Comparison of ENCODE assay signal across 12 cellular contexts in genomic region chr6:30071081-30071818, GRCh38. TPM values are rescaled to one million over a fixed set of nuclear protein-coding genes. Genes with fewer than 3 reads are reported as not detected.
DNase-seq lines count a peak whose midpoint lies in the region; ATAC-seq and TF ChIP-seq lines count a peak whose summit lies in the region.
"Had no signal": no experiment of that assay in that cellular context is flagged by ENCODE, and none has a peak within 500 bp of the region (broad histone marks: within the 10 kb centered on the region; RNA-seq: fewer than 3 reads in every experiment).

No MANE protein-coding gene starts in this region.

- H3K27me3 Mint-ChIP-seq in CD4-positive, alpha-beta memory T cell: peaks cover 20 to 29% of the 10 kb centered on the region in 2 donors
- peaks cover 65% of the 10 kb centered on the region for H3K27me3 Mint-ChIP-seq in WTC11 (ENCODE audit: low read depth)
- H3K27me3 Mint-ChIP-seq in activated T-helper 2 cell treated with anti-CD3 and anti-CD28 coated beads, Interferon-gamma antibody, Interleukin-2, Interleukin-4, amounts not matched to agents 10 μg/mL and 5 μg/mL and 100 μg/mL, durations not matched to agents 14 hours and 24 hours and 36 hours (ENCODE audit: low read depth): peaks cover 50% of the 10 kb centered on the region

- H3K79me2 ChIP-seq in neural cell (replicated peaks; ENCODE audit: insufficient read depth, low read length): peaks cover 14% of the 10 kb centered on the region

- H3K9me3 Mint-ChIP-seq in CD4-positive, alpha-beta memory T cell: peaks cover 0 to 3% (median 0%) of the 10 kb centered on the region in 8 donors
- H3K9me3 Mint-ChIP-seq in WTC11: no peaks in the 10 kb centered on the region
- no peaks in the 10 kb centered on the region for H3K9me3 Mint-ChIP-seq in activated T-helper 2 cell treated with anti-CD3 and anti-CD28 coated beads, Interferon-gamma antibody, Interleukin-2, Interleukin-4, amounts not matched to agents 10 μg/mL and 5 μg/mL and 100 μg/mL, durations not matched to agents 14 hours and 24 hours and 36 hours
- H3K9me3 Mint-ChIP-seq: activated B cell treated with CpG ODN at 0.5 μM for 24 hours had no signal

- POLR2A ChIA-PET in CD4-positive, alpha-beta memory T cell (lab: Charles Lee; ENCODE audit: partially characterized antibody): interaction anchor here (0.7 to 1.8 kb wide), 2 partner anchors 10 to 16 kb away, joined by 3 to 8 read pairs; partner anchors contain the start of gene POLR1H
- POLR2A ChIA-PET in WTC11 (lab: Charles Lee) (no interaction called here), RWPE1 (lab: Yijun Ruan, JAX; ENCODE audit: low non-redundant PET) (no interaction called here)

- intact Hi-C loops in CD4-positive, alpha-beta memory T cell (cut with micrococcal nuclease): no loop called here
- intact Hi-C loops in activated T-helper 2 cell treated with anti-CD3 and anti-CD28 coated beads, Interferon-gamma antibody, Interleukin-2, Interleukin-4, amounts not matched to agents 10 μg/mL and 5 μg/mL and 100 μg/mL, durations not matched to agents 14 hours and 24 hours and 36 hours (cut with micrococcal nuclease): no loop called here

- H3K27me3 ChIP-seq in CD4-positive, alpha-beta memory T cell (ENCODE audit: insufficient read depth, low read length): peaks cover 4% of the 10 kb centered on the region
- peaks cover 57% of the 10 kb centered on the region for H3K27me3 ChIP-seq in neural cell (ENCODE audit: insufficient read depth, low read depth, low read length)

- H3K36me3 Mint-ChIP-seq in CD4-positive, alpha-beta memory T cell: peaks cover 44 to 45% of the 10 kb centered on the region in 2 donors
- no peaks in the 10 kb centered on the region; the same call in 1 of the 2 replicates for H3K36me3 Mint-ChIP-seq in WTC11
- H3K36me3 Mint-ChIP-seq in activated T-helper 2 cell treated with anti-CD3 and anti-CD28 coated beads, Interferon-gamma antibody, Interleukin-2, Interleukin-4, amounts not matched to agents 10 μg/mL and 5 μg/mL and 100 μg/mL, durations not matched to agents 14 hours and 24 hours and 36 hours (ENCODE audit: low read depth): peaks cover 42% of the 10 kb centered on the region

- no peak overlapping the region for H3K27ac ChIP-seq in CD4-positive, alpha-beta memory T cell (ENCODE audit: low read depth, low read length)
- H3K27ac ChIP-seq in neural cell (ENCODE audit: low read length): no peak overlapping the region
- no peak overlapping the region for H3K27ac ChIP-seq in RWPE1
- H3K27ac ChIP-seq: gastrocnemius medialis had no signal

- H3K36me3 ChIP-seq in CD4-positive, alpha-beta memory T cell (ENCODE audit: insufficient read depth, low read length): peaks cover 24% of the 10 kb centered on the region
- H3K36me3 ChIP-seq in neural cell (ENCODE audit: insufficient read depth, low read length): no peaks in the 10 kb centered on the region

- H3F3A ChIP-seq in neural cell (ENCODE audit: insufficient read depth, low read length, poor library complexity, severe bottlenecking): peaks cover 4% of the 10 kb centered on the region

- no peak overlapping the region for H2AFZ ChIP-seq in neural cell (ENCODE audit: low read depth, low read length)

- ATAC-seq in WTC11: no peak
- ATAC-seq in HG02588 (IDR thresholded peaks at IDR 0.05; ENCODE audit: unreplicated experiment): no peak
- ATAC-seq: gastrocnemius medialis had no signal

- H3K4me1 ChIP-seq in CD4-positive, alpha-beta memory T cell (ENCODE audit: insufficient read depth, low read length): peaks cover 47% of the 10 kb centered on the region

- TF ChIP-seq RAD21 in neural cell (conservative IDR thresholded peaks at IDR 0.05): no peak

- CTCF ChIA-PET in CD4-positive, alpha-beta memory T cell (lab: Charles Lee; ENCODE audit: partially characterized antibody): interaction anchor here (0.9 kb wide), 1 partner anchor 12 kb away, joined by 3 read pairs; no protein-coding TSS in a partner anchor
- CTCF ChIA-PET in WTC11 (lab: Charles Lee) (interaction anchor here (0.6 to 1.7 kb wide), 4 partner anchors 31 to 324 kb away, joined by 3 to 5 read pairs (median 4); no protein-coding TSS in a partner anchor), RWPE1 (lab: Yijun Ruan, JAX) (no interaction called here)

- H3K4me3 Mint-ChIP-seq in CD4-positive, alpha-beta memory T cell: peak overlapping the region in 6 of 8 donors; percentile 21 to 51 (median 39)
- H3K4me3 Mint-ChIP-seq in WTC11: peak overlapping the region; percentile 55
- no peak overlapping the region for H3K4me3 Mint-ChIP-seq in activated T-helper 2 cell treated with anti-CD3 and anti-CD28 coated beads, Interferon-gamma antibody, Interleukin-2, Interleukin-4, amounts not matched to agents 10 μg/mL and 5 μg/mL and 100 μg/mL, durations not matched to agents 14 hours and 24 hours and 36 hours (ENCODE audit: low read depth)
- H3K4me3 Mint-ChIP-seq: activated B cell treated with CpG ODN at 0.5 μM for 24 hours had no signal

- H3K4me1 Mint-ChIP-seq in CD4-positive, alpha-beta memory T cell: peaks cover 34 to 85% (median 54%) of the 10 kb centered on the region in 4 donors
- peaks cover 36% of the 10 kb centered on the region for H3K4me1 Mint-ChIP-seq in WTC11
- H3K4me1 Mint-ChIP-seq in activated T-helper 2 cell treated with anti-CD3 and anti-CD28 coated beads, Interferon-gamma antibody, Interleukin-2, Interleukin-4, amounts not matched to agents 10 μg/mL and 5 μg/mL and 100 μg/mL, durations not matched to agents 14 hours and 24 hours and 36 hours (ENCODE audit: low read depth): peaks cover 27% of the 10 kb centered on the region

- TF ChIP-seq EP300 in neural cell (conservative IDR thresholded peaks at IDR 0.05; ENCODE audit: poor library complexity, severe bottlenecking): no peak

- no peak overlapping the region for H3K4me2 ChIP-seq in neural cell (ENCODE audit: low read length)

- H3K4me3 ChIP-seq in CD4-positive, alpha-beta memory T cell (ENCODE audit: low read length in 2 of 2): no peak overlapping the region
- H3K4me3 ChIP-seq in fibroblast of the aortic adventitia (ENCODE audit: low read depth, low read length) (no peak overlapping the region), neural cell (ENCODE audit: low read length) (peak overlapping the region; percentile 18)
- H3K4me3 ChIP-seq: gastrocnemius medialis had no signal

- peak in 1 of 5 donors; percentile 14 for DNase-seq in CD4-positive, alpha-beta memory T cell
- DNase-seq in WTC11 (ENCODE audit: low spot score) (peak; percentile 35), fibroblast of the aortic adventitia (ENCODE audit: low read depth) (peak; percentile 11), RWPE1 (ENCODE audit: low spot score) (no peak), foreskin melanocyte (no peak)
- DNase-seq in activated T-helper 2 cell treated with anti-CD3 and anti-CD28 coated beads, Interferon-gamma antibody, Interleukin-2, Interleukin-4, amounts not matched to agents 10 μg/mL and 5 μg/mL and 100 μg/mL, durations not matched to agents 14 hours and 24 hours and 36 hours (ENCODE audit: low spot score): no peak
- DNase-seq: activated B cell treated with CpG ODN at 0.5 μM for 24 hours, gastrocnemius medialis, NCI-H1417 treated with DMSO at 0.1 percent for 48 hours had no signal

- no peaks in the 10 kb centered on the region for H3K9me2 ChIP-seq in neural cell (ENCODE audit: insufficient read depth, low read length)

- peak overlapping the region in 1 of 7 donors; percentile 57 for H3K27ac Mint-ChIP-seq in CD4-positive, alpha-beta memory T cell
- no peak overlapping the region for H3K27ac Mint-ChIP-seq in WTC11
- no peak overlapping the region for H3K27ac Mint-ChIP-seq in activated T-helper 2 cell treated with anti-CD3 and anti-CD28 coated beads, Interferon-gamma antibody, Interleukin-2, Interleukin-4, amounts not matched to agents 10 μg/mL and 5 μg/mL and 100 μg/mL, durations not matched to agents 14 hours and 24 hours and 36 hours
- H3K27ac Mint-ChIP-seq: activated B cell treated with CpG ODN at 0.5 μM for 24 hours had no signal

- no peak overlapping the region for H3K9ac ChIP-seq in neural cell (ENCODE audit: low read length)

- no peaks in the 10 kb centered on the region for H4K20me1 ChIP-seq in neural cell (ENCODE audit: insufficient read depth)

- no peak for TF ChIP-seq CTCF in WTC11 (IDR thresholded peaks at IDR 0.05)
- peak; percentile 7 for TF ChIP-seq CTCF in fibroblast of the aortic adventitia (IDR thresholded peaks at IDR 0.05; ENCODE audit: insufficient read depth, low read length)
- no peak for TF ChIP-seq CTCF in neural cell (IDR thresholded peaks at IDR 0.05; ENCODE audit: poor library complexity, severe bottlenecking)
- no peak for TF ChIP-seq CTCF in RWPE1 (conservative IDR thresholded peaks at IDR 0.05; ENCODE audit: low read depth)

- H3K9me3 ChIP-seq in CD4-positive, alpha-beta memory T cell (ENCODE audit: control insufficient read depth in 1 of 2, low read length in 2 of 2): no peaks in the 10 kb centered on the region
- no peaks in the 10 kb centered on the region for H3K9me3 ChIP-seq in neural cell (ENCODE audit: low read length)
- H3K9me3 ChIP-seq: gastrocnemius medialis had no signal

RNA-seq across cellular contexts. Expression of gene PPP1R11, which starts 4.3 kb away (rescaled TPM):
- 10 to 100 TPM; 65.2 to 66.2 TPM for total RNA-seq in CD4-positive, alpha-beta memory T cell
- polyA plus RNA-seq in CD4-positive, alpha-beta memory T cell: 100 to 1,000 TPM; 114 to 134 TPM
- total RNA-seq in WTC11 (2021) (25.0 to 28.4 TPM (median 27.7 TPM) in 3 replicates), fibroblast of the aortic adventitia (ENCODE audit: low replicate concordance) (19.0 and 52.5 TPM in 2 replicates)
- 39.7 and 48.1 TPM in 2 replicates for polyA plus RNA-seq in neural cell
- polyA minus RNA-seq in neural cell: 32.1 and 40.7 TPM in 2 replicates
- 55.9 and 56.1 TPM in 2 replicates for total RNA-seq in activated T-helper 2 cell treated with anti-CD3 and anti-CD28 coated beads, Interferon-gamma antibody, Interleukin-2, Interleukin-4, amounts not matched to agents 10 μg/mL and 5 μg/mL and 100 μg/mL, durations not matched to agents 14 hours and 24 hours and 36 hours

RNA-seq across cellular contexts. Expression of gene RNF39, which starts 4.3 kb away (rescaled TPM):
- not detected for total RNA-seq in CD4-positive, alpha-beta memory T cell
- polyA plus RNA-seq in CD4-positive, alpha-beta memory T cell: under 1 TPM in 1 of 2 donors, not detected in 1; 0.21 TPM
- total RNA-seq in WTC11 (2021) (4.2 to 5.1 TPM (median 4.5 TPM) in 3 replicates), fibroblast of the aortic adventitia (ENCODE audit: low replicate concordance) (not detected in 2 replicates)
- polyA plus RNA-seq in neural cell: not detected in 2 replicates
- not detected in 2 replicates for polyA minus RNA-seq in neural cell
- total RNA-seq in activated T-helper 2 cell treated with anti-CD3 and anti-CD28 coated beads, Interferon-gamma antibody, Interleukin-2, Interleukin-4, amounts not matched to agents 10 μg/mL and 5 μg/mL and 100 μg/mL, durations not matched to agents 14 hours and 24 hours and 36 hours: not detected in 2 replicates
- total RNA-seq: activated B cell treated with CpG ODN at 0.5 μM for 24 hours, gastrocnemius medialis, myocyte had no signal

RNA-seq across cellular contexts. Expression of gene POLR1H, which starts 10.2 kb away (rescaled TPM):
- 10 to 100 TPM; 47.2 to 50.0 TPM for total RNA-seq in CD4-positive, alpha-beta memory T cell
- polyA plus RNA-seq in CD4-positive, alpha-beta memory T cell: 100 to 1,000 TPM in 1 of 2 donors, 10 to 100 TPM in 1; 65.7 to 109 TPM
- total RNA-seq in WTC11 (2021): 37.7 to 39.6 TPM (median 38.8 TPM) in 3 replicates
- 11.0 and 18.3 TPM in 2 replicates for total RNA-seq in fibroblast of the aortic adventitia (ENCODE audit: low replicate concordance)
- 42.8 and 51.4 TPM in 2 replicates for polyA plus RNA-seq in neural cell
- 23.4 and 23.7 TPM in 2 replicates for polyA minus RNA-seq in neural cell
- 76.0 and 78.2 TPM in 2 replicates for total RNA-seq in activated T-helper 2 cell treated with anti-CD3 and anti-CD28 coated beads, Interferon-gamma antibody, Interleukin-2, Interleukin-4, amounts not matched to agents 10 μg/mL and 5 μg/mL and 100 μg/mL, durations not matched to agents 14 hours and 24 hours and 36 hours

RNA-seq across cellular contexts. Expression of gene TRIM31, which starts 41.6 kb away (rescaled TPM):
- total RNA-seq in CD4-positive, alpha-beta memory T cell: under 1 TPM in 1 of 2 experiments, not detected in 1; 0.20 TPM
- polyA plus RNA-seq in CD4-positive, alpha-beta memory T cell: under 1 TPM; 0.11 to 0.21 TPM
- total RNA-seq in WTC11 (2021): 0.11 to 0.16 TPM (median 0.13 TPM) in 3 replicates
- not detected in 2 replicates for total RNA-seq in fibroblast of the aortic adventitia (ENCODE audit: low replicate concordance)
- not detected in 2 replicates for polyA plus RNA-seq in neural cell
- polyA minus RNA-seq in neural cell: not detected in 2 replicates
- not detected in 2 replicates for total RNA-seq in activated T-helper 2 cell treated with anti-CD3 and anti-CD28 coated beads, Interferon-gamma antibody, Interleukin-2, Interleukin-4, amounts not matched to agents 10 μg/mL and 5 μg/mL and 100 μg/mL, durations not matched to agents 14 hours and 24 hours and 36 hours
- total RNA-seq: activated B cell treated with CpG ODN at 0.5 μM for 24 hours, myocyte had no signal

Comparison
In these comparisons a context has a peak if more than half of its experiments do, and no peak if none do; other contexts are left out.
1. DNase-seq: peak in WTC11 (single experiment) and fibroblast of the aortic adventitia (single experiment); none in RWPE1 (single experiment), foreskin melanocyte (single experiment) and activated T-helper 2 cell treated with anti-CD3 and anti-CD28 coated beads, Interferon-gamma antibody, Interleukin-2, Interleukin-4, amounts not matched to agents 10 μg/mL and 5 μg/mL and 100 μg/mL, durations not matched to agents 14 hours and 24 hours and 36 hours (single experiment).